19 cellular contexts compared by ENCODE assay signal in genomic region chr11:45692808-45693453, GRCh38.
"Had no signal": no experiment of that assay in that cellular context is flagged by ENCODE, and none has a peak within 500 bp of the region (broad histone marks: within the 10 kb centered on the region; RNA-seq: fewer than 3 reads in every experiment).

No MANE protein-coding gene starts in this region.

- ATAC-seq: esophagus mucosa, gastrocnemius medialis, heart left ventricle, left lung, upper lobe of right lung had no signal

- H3K27ac Mint-ChIP-seq: activated B cell treated with CpG ODN at 0.5 μM for 24 hours; activated CD4-positive, alpha-beta T cell treated with anti-CD3 and anti-CD28 coated beads, Interleukin-2, amount 10 ng/mL, durations not matched to agents 24 days and 14 days; activated naive CD8-positive, alpha-beta T cell; dendritic cell treated with granulocyte-macrophage colony-stimulating factor and Interleukin-4, amounts not matched to agents 40 ng/mL and 50 ng/mL, for 4 days; progenitor cell of endocrine pancreas had no signal

- H3K4me3 ChIP-seq: cardiac muscle cell, gastrocnemius medialis, heart left ventricle, left lung, thoracic aorta, upper lobe of right lung had no signal

- H3K4me3 Mint-ChIP-seq: activated B cell treated with CpG ODN at 0.5 μM for 24 hours; activated CD4-positive, alpha-beta T cell treated with anti-CD3 and anti-CD28 coated beads, Interleukin-2, amount 10 ng/mL, durations not matched to agents 24 days and 14 days; activated naive CD8-positive, alpha-beta T cell; dendritic cell treated with granulocyte-macrophage colony-stimulating factor and Interleukin-4, amounts not matched to agents 40 ng/mL and 50 ng/mL, for 4 days had no signal

- DNase-seq: activated B cell treated with CpG ODN at 0.5 μM for 24 hours; activated CD4-positive, alpha-beta T cell treated with anti-CD3 and anti-CD28 coated beads, Interleukin-2, amount 10 ng/mL, durations not matched to agents 24 days and 14 days; activated CD8-positive, alpha-beta memory T cell treated with anti-CD3 and anti-CD28 coated beads, Interleukin-2, amount 50 U/mL, for 4 hours; activated effector memory CD4-positive, alpha-beta T cell treated with anti-CD3 and anti-CD28 coated beads, Interleukin-2, amount 50 U/mL, for 16 hours; activated T-cell treated with anti-CD3 and anti-CD28 coated beads, Interleukin-2, amount 50 U/mL, for 48 hours; amygdala; effector CD8-positive, alpha-beta T cell; gastrocnemius medialis; heart left ventricle; left lung; midbrain; stimulated activated CD4-positive, alpha-beta T cell treated with anti-CD3 and anti-CD28 coated beads, Interleukin-2, amount 100 ng/mL, for 24 hours; upper lobe of right lung had no signal

- H3K9me3 Mint-ChIP-seq: activated B cell treated with CpG ODN at 0.5 μM for 24 hours; activated CD4-positive, alpha-beta T cell treated with anti-CD3 and anti-CD28 coated beads, Interleukin-2, amount 10 ng/mL, durations not matched to agents 24 days and 14 days; dendritic cell treated with granulocyte-macrophage colony-stimulating factor and Interleukin-4, amounts not matched to agents 40 ng/mL and 50 ng/mL, for 4 days had no signal

- H3K4me1 ChIP-seq: gastrocnemius medialis, left lung, upper lobe of right lung had no signal

- H3K36me3 ChIP-seq: cardiac muscle cell, gastrocnemius medialis, heart left ventricle, left lung, thoracic aorta, upper lobe of right lung had no signal

- H3K27me3 Mint-ChIP-seq: activated naive CD8-positive, alpha-beta T cell had no signal

- H3K27ac ChIP-seq: cardiac muscle cell, gastrocnemius medialis, heart left ventricle, left lung, thoracic aorta, upper lobe of right lung had no signal

- H3K27me3 ChIP-seq: gastrocnemius medialis, upper lobe of right lung had no signal

- H3K4me1 Mint-ChIP-seq: activated B cell treated with CpG ODN at 0.5 μM for 24 hours had no signal
